Comparison of ENCODE assay signal across 28 cellular contexts in genomic region chr20:62003567-62004405, GRCh38.
"Had no signal": no experiment of that assay in that cellular context is flagged by ENCODE, and none has a peak within 500 bp of the region (broad histone marks: within the 10 kb centered on the region; RNA-seq: fewer than 3 reads in every experiment).

No MANE protein-coding gene starts in this region.

- H3K4me1 ChIP-seq: colonic mucosa, gastroesophageal sphincter, left lung, vagina had no signal

- H3K27ac ChIP-seq: colonic mucosa, gastroesophageal sphincter, left lung, neutrophil, skin epidermis, vagina had no signal

- H3K4me3 ChIP-seq: colonic mucosa, gastroesophageal sphincter, left lung, lung, mucosa of descending colon, skin epidermis, vagina had no signal

- ATAC-seq: activated naive CD8-positive, alpha-beta T cell treated with anti-CD3 and anti-CD28 coated beads, Interleukin-2, amount 50 U/mL, for 24 hours; gastroesophageal sphincter; left lung; mucosa of descending colon; natural killer cell treated with Interleukin-12 subunit alpha and Interleukin-12 subunit beta and Interleukin-15 and Interleukin-18, amount 100 ng/mL, for 72 hours; sciatic nerve; T-helper 17 cell had no signal

- DNase-seq: activated CD4-positive, alpha-beta memory T cell treated with anti-CD3 and anti-CD28 coated beads, Interleukin-2, amount 10 ng/mL, durations not matched to agents 7 days and 5 days; activated CD4-positive, alpha-beta T cell treated with anti-CD3 and anti-CD28 coated beads, Interleukin-2, amount 10 ng/mL, durations not matched to agents 24 days and 14 days; activated CD4-positive, CD25-positive, alpha-beta regulatory T cell treated with anti-CD3 and anti-CD28 coated beads, Interleukin-2, amount 50 U/mL, for 72 hours; activated naive CD8-positive, alpha-beta T cell treated with anti-CD3 and anti-CD28 coated beads, Interleukin-2, amount 50 U/mL, for 24 hours; activated T-cell treated with anti-CD3 and anti-CD28 coated beads, Interleukin-2, amount 50 U/mL, for 48 hours; amygdala; cerebellar nuclear complex; colonic mucosa; effector CD8-positive, alpha-beta T cell; erythroblast; head of caudate nucleus; hypothalamus; immature natural killer cell; kidney; mesendoderm; mucosa of descending colon; stimulated activated CD4-positive, alpha-beta T cell treated with anti-CD3 and anti-CD28 coated beads, Interleukin-12 subunit alpha, Interleukin-12 subunit beta, amount 100 ng/mL, for 4 hours; stimulated activated CD4-positive, alpha-beta T cell treated with anti-CD3 and anti-CD28 coated beads, Interleukin-4, amount 100 ng/mL, for 1 hour; T-helper 17 cell; T1000 had no signal

- H3K9me3 ChIP-seq: colonic mucosa, gastroesophageal sphincter, left lung, mucosa of descending colon, neutrophil, vagina had no signal

- H3K27me3 ChIP-seq: colonic mucosa, gastroesophageal sphincter, left lung, neutrophil, vagina had no signal
